17 cellular contexts compared by ENCODE assay signal in genomic region chr5:172940242-172941066, GRCh38. TPM values are rescaled to one million over a fixed set of nuclear protein-coding genes. Genes with fewer than 3 reads are reported as not detected.
DNase-seq lines count a peak whose midpoint lies in the region; ATAC-seq and TF ChIP-seq lines count a peak whose summit lies in the region.
"Had no signal": no experiment of that assay in that cellular context is flagged by ENCODE, and none has a peak within 500 bp of the region (broad histone marks: within the 10 kb centered on the region; RNA-seq: fewer than 3 reads in every experiment).

No MANE protein-coding gene starts in this region.

- no peaks in the 10 kb centered on the region for H3K27me3 Mint-ChIP-seq in brain
- H3K27me3 Mint-ChIP-seq: stimulated activated memory B cell treated with anti-CD40 and anti-IgM and Interleukin-4, amounts not matched to agents 10 μg/mL and 1 μg/mL and 100 μg/mL, for 72 hours had no signal

- H3K4me1 ChIP-seq in left lung (no peaks in the 10 kb centered on the region), upper lobe of right lung (peaks cover 8% of the 10 kb centered on the region)
- H3K4me1 ChIP-seq: breast epithelium, prostate gland had no signal

- peaks cover 0 to 3% (median 0%) of the 10 kb centered on the region in 5 experiments for H3K9me3 Mint-ChIP-seq in brain
- H3K9me3 Mint-ChIP-seq: activated naive CD4-positive, alpha-beta T cell treated with anti-CD3 and anti-CD28 coated beads, Interleukin-2, amount 50 U/mL, for 72 hours; activated T-cell treated with anti-CD3 and anti-CD28 coated beads, Interleukin-2, amount 50 U/mL, for 4 hours; stimulated activated memory B cell treated with anti-CD40 and anti-IgM and Interleukin-4, amounts not matched to agents 10 μg/mL and 1 μg/mL and 100 μg/mL, for 72 hours had no signal

- DNase-seq in NCI-H345 (lab: John Stamatoyannopoulos, UW): peak; percentile 8
- DNase-seq in NCI-H345 treated with DMSO at 0.1 percent for 48 hours (lab: John Stamatoyannopoulos, UW; ENCODE audit: unreplicated experiment): no peak
- peak in 1 of 2 donors; percentile 66 for DNase-seq in left lung
- peak; percentile 84 for DNase-seq in upper lobe of right lung
- no peak for DNase-seq in GM19238 (ENCODE audit: insufficient read length, low spot score)
- DNase-seq in NOMO-1 (lab: John Stamatoyannopoulos, UW; ENCODE audit: unreplicated experiment in 2 of 2): no peak
- DNase-seq: 8988T; activated CD4-positive, alpha-beta T cell treated with anti-CD3 and anti-CD28 coated beads, Interleukin-2, amount 50 U/mL, for 48 hours; activated T-cell treated with anti-CD3 and anti-CD28 coated beads, Interleukin-2, amount 50 U/mL, for 4 hours; effector memory CD4-positive, alpha-beta T cell; trophoblast cell had no signal

- H3K4me3 Mint-ChIP-seq in brain: no peak overlapping the region
- H3K4me3 Mint-ChIP-seq: activated T-cell treated with anti-CD3 and anti-CD28 coated beads, Interleukin-2, amount 50 U/mL, for 4 hours; stimulated activated memory B cell treated with anti-CD40 and anti-IgM and Interleukin-4, amounts not matched to agents 10 μg/mL and 1 μg/mL and 100 μg/mL, for 72 hours had no signal

- peaks cover 44% of the 10 kb centered on the region for H3K36me3 Mint-ChIP-seq in brain
- H3K36me3 Mint-ChIP-seq: activated naive CD4-positive, alpha-beta T cell treated with anti-CD3 and anti-CD28 coated beads, Interleukin-2, amount 50 U/mL, for 72 hours had no signal

- peak; percentile 90 for ATAC-seq in left lung
- peak; percentile 82 for ATAC-seq in upper lobe of right lung
- ATAC-seq in GM21576 (IDR thresholded peaks at IDR 0.05; ENCODE audit: unreplicated experiment): no peak
- ATAC-seq: activated naive CD4-positive, alpha-beta T cell treated with anti-CD3 and anti-CD28 coated beads, Interleukin-2, amount 50 U/mL, for 72 hours; activated T-cell treated with anti-CD3 and anti-CD28 coated beads, Interleukin-2, amount 50 U/mL, for 4 hours; stimulated activated memory B cell treated with anti-CD40 and anti-IgM and Interleukin-4, amounts not matched to agents 10 μg/mL and 1 μg/mL and 100 μg/mL, for 72 hours had no signal

- TF ChIP-seq CTCF in brain (conservative IDR thresholded peaks at IDR 0.05): no peak
- TF ChIP-seq CTCF in left lung (IDR thresholded peaks at IDR 0.05): no peak
- TF ChIP-seq CTCF in upper lobe of right lung (IDR thresholded peaks at IDR 0.05): no peak

- H3K9me3 ChIP-seq in left lung (no peaks in the 10 kb centered on the region), upper lobe of right lung (no peaks in the 10 kb centered on the region)
- H3K9me3 ChIP-seq: breast epithelium, prostate gland had no signal

- H3K27ac ChIP-seq in left lung (no peak overlapping the region), upper lobe of right lung (peak overlapping the region; percentile 51)
- H3K27ac ChIP-seq: breast epithelium, prostate gland had no signal

- no peaks in the 10 kb centered on the region for H3K27me3 ChIP-seq in left lung
- no peaks in the 10 kb centered on the region for H3K27me3 ChIP-seq in upper lobe of right lung
- H3K27me3 ChIP-seq: breast epithelium had no signal

- peaks cover 31% of the 10 kb centered on the region for H3K4me1 Mint-ChIP-seq in brain
- H3K4me1 Mint-ChIP-seq: stimulated activated memory B cell treated with anti-CD40 and anti-IgM and Interleukin-4, amounts not matched to agents 10 μg/mL and 1 μg/mL and 100 μg/mL, for 72 hours had no signal

- H3K4me3 ChIP-seq in left lung (no peak overlapping the region), upper lobe of right lung (no peak overlapping the region)
- H3K4me3 ChIP-seq: breast epithelium, prostate gland had no signal

- intact Hi-C loops in left lung (cut with DNase I): loop anchor here in 1 of 2 donors (10.0 kb wide), 1 partner anchor 226 kb away; no protein-coding TSS in a partner anchor
- intact Hi-C loops in upper lobe of right lung (cut with DNase I): no loop called here

- H3K36me3 ChIP-seq in left lung (peaks cover 0 to 86% of the 10 kb centered on the region in 2 donors), upper lobe of right lung (peaks cover 60% of the 10 kb centered on the region)
- H3K36me3 ChIP-seq: breast epithelium had no signal

- peak overlapping the region; percentile 73 to 99 (median 97) for H3K27ac Mint-ChIP-seq in brain
- H3K27ac Mint-ChIP-seq: stimulated activated memory B cell treated with anti-CD40 and anti-IgM and Interleukin-4, amounts not matched to agents 10 μg/mL and 1 μg/mL and 100 μg/mL, for 72 hours had no signal

RNA-seq across cellular contexts. Expression of gene RPL26L1, which starts 18.8 kb away (rescaled TPM):
- 60.3 TPM for polyA plus RNA-seq in brain (ENCODE audit: insufficient read depth, low read depth, low replicate concordance)
- total RNA-seq in left lung (10 to 100 TPM; 28.3 to 33.7 TPM), upper lobe of right lung (26.4 TPM)

RNA-seq across cellular contexts. Expression of gene ATP6V0E1, which starts 43.1 kb away (rescaled TPM):
- polyA plus RNA-seq in brain (ENCODE audit: insufficient read depth, low read depth, low replicate concordance): 186 TPM
- total RNA-seq in left lung (100 to 1,000 TPM; 380 to 385 TPM), upper lobe of right lung (326 TPM)

Comparison
In these comparisons a context has a peak if more than half of its experiments do, and no peak if none do; other contexts are left out.
1. DNase-seq: peak in NCI-H345 (single experiment) and upper lobe of right lung (single experiment); none in NCI-H345 treated with DMSO at 0.1 percent for 48 hours (single experiment), GM19238 (single experiment) and NOMO-1 (0 of 2).